In genomic region chr4:133233922-133234321, GRCh38 we compare ENCODE assay signal across 21 cellular contexts.
"Had no signal": no experiment of that assay in that cellular context is flagged by ENCODE, and none has a peak within 500 bp of the region (broad histone marks: within the 10 kb centered on the region; RNA-seq: fewer than 3 reads in every experiment).

No MANE protein-coding gene starts in this region.

- H3K27me3 ChIP-seq: dorsolateral prefrontal cortex, left lung, suprapubic skin had no signal

- H3K79me2 ChIP-seq: parathyroid adenoma had no signal

- H3K27me3 Mint-ChIP-seq: naive B cell; natural killer cell treated with Interleukin-12 subunit alpha and Interleukin-12 subunit beta and Interleukin-15 and Interleukin-18, amount 100 ng/mL, for 72 hours; progenitor cell of endocrine pancreas; stimulated activated naive B cell treated with anti-CD40 and anti-IgM and Interleukin-4, amounts not matched to agents 10 μg/mL and 1 μg/mL and 100 μg/mL, for 72 hours; stimulated activated naive CD8-positive, alpha-beta T cell treated with anti-CD3 and anti-CD28 coated beads, Interleukin-15, Interleukin-2, amounts not matched to agents 100 ng/mL and 50 ng/mL, for 24 hours had no signal

- H2AFZ ChIP-seq: parathyroid adenoma had no signal

- ATAC-seq: left cardiac atrium, left lung, mucosa of descending colon had no signal

- H3K9ac ChIP-seq: parathyroid adenoma had no signal

- H3K4me1 Mint-ChIP-seq: mesothelial cell of epicardium; naive B cell; neural crest cell; stimulated activated naive B cell treated with anti-CD40 and anti-IgM and Interleukin-4, amounts not matched to agents 10 μg/mL and 1 μg/mL and 100 μg/mL, for 72 hours had no signal

- FAIRE-seq: colon, frontal cortex had no signal

- H3K9me3 Mint-ChIP-seq: neural crest cell; stimulated activated naive CD8-positive, alpha-beta T cell treated with anti-CD3 and anti-CD28 coated beads, Interleukin-15, Interleukin-2, amounts not matched to agents 100 ng/mL and 50 ng/mL, for 24 hours had no signal

- H3K36me3 ChIP-seq: left lung, suprapubic skin had no signal

- H3K4me3 ChIP-seq: dorsolateral prefrontal cortex, left lung, mucosa of descending colon, skin epidermis, suprapubic skin had no signal

- H3K9me3 ChIP-seq: left lung, mucosa of descending colon, suprapubic skin had no signal

- H3K27ac Mint-ChIP-seq: mesothelial cell of epicardium; naive B cell; natural killer cell treated with Interleukin-12 subunit alpha and Interleukin-12 subunit beta and Interleukin-15 and Interleukin-18, amount 100 ng/mL, for 72 hours; progenitor cell of endocrine pancreas; stimulated activated naive B cell treated with anti-CD40 and anti-IgM and Interleukin-4, amounts not matched to agents 10 μg/mL and 1 μg/mL and 100 μg/mL, for 72 hours; stimulated activated naive CD8-positive, alpha-beta T cell treated with anti-CD3 and anti-CD28 coated beads, Interleukin-15, Interleukin-2, amounts not matched to agents 100 ng/mL and 50 ng/mL, for 24 hours had no signal

- DNase-seq: dorsolateral prefrontal cortex; effector CD4-positive, alpha-beta T cell; left cardiac atrium; mesenchymal stem cell; mucosa of descending colon; naive B cell; stimulated activated CD4-positive, alpha-beta T cell treated with anti-CD3 and anti-CD28 coated beads, Interleukin-15, amount 100 ng/mL, for 24 hours; stimulated activated CD4-positive, alpha-beta T cell treated with anti-CD3 and anti-CD28 coated beads, Interleukin-2, amount 100 ng/mL, for 48 hours; stimulated activated naive B cell treated with anti-CD40 and anti-IgM and Interleukin-4, amounts not matched to agents 10 μg/mL and 1 μg/mL and 100 μg/mL, for 72 hours; trophoblast cell had no signal

- H3K27ac ChIP-seq: dorsolateral prefrontal cortex, left lung, parathyroid adenoma, skin epidermis, suprapubic skin had no signal

- H3K36me3 Mint-ChIP-seq: mesothelial cell of epicardium; naive B cell; natural killer cell treated with Interleukin-12 subunit alpha and Interleukin-12 subunit beta and Interleukin-15 and Interleukin-18, amount 100 ng/mL, for 72 hours; stimulated activated naive B cell treated with anti-CD40 and anti-IgM and Interleukin-4, amounts not matched to agents 10 μg/mL and 1 μg/mL and 100 μg/mL, for 72 hours had no signal

- H3K4me1 ChIP-seq: left lung, parathyroid adenoma, suprapubic skin had no signal

- H3K4me3 Mint-ChIP-seq: mesothelial cell of epicardium; naive B cell; natural killer cell treated with Interleukin-12 subunit alpha and Interleukin-12 subunit beta and Interleukin-15 and Interleukin-18, amount 100 ng/mL, for 72 hours; neural crest cell; stimulated activated naive B cell treated with anti-CD40 and anti-IgM and Interleukin-4, amounts not matched to agents 10 μg/mL and 1 μg/mL and 100 μg/mL, for 72 hours; stimulated activated naive CD8-positive, alpha-beta T cell treated with anti-CD3 and anti-CD28 coated beads, Interleukin-15, Interleukin-2, amounts not matched to agents 100 ng/mL and 50 ng/mL, for 24 hours had no signal
